ENCODE assay signal across 25 cellular contexts in genomic region chr4:182465979-182466378, GRCh38.
A peak's percentile ranks its signal among the peaks of the same experiment; 100 is the strongest.
DNase-seq lines count a peak whose midpoint lies in the region; ATAC-seq, FAIRE-seq and TF ChIP-seq lines count a peak whose summit lies in the region.
"Had no signal": no experiment of that assay in that cellular context is flagged by ENCODE, and none has a peak within 500 bp of the region (broad histone marks: within the 10 kb centered on the region; RNA-seq: fewer than 3 reads in every experiment).

No MANE protein-coding gene starts in this region.

- 96% methylated on average over 1 of the region's 1 CpG; no CpG with 5 or more reads in 1 of the 2 experiments for WGBS in H1 (ENCODE audit: extremely low coverage in 1 of 2, insufficient coverage in 1 of 2, insufficient read length in 1 of 2, insufficient replicate concordance in 2 of 2, low coverage in 1 of 2, low lambda C conversion rate in 2 of 2, missing lambda C conversion rate in 1 of 2), 2 experiments

- no peak overlapping the region for H2AK5ac ChIP-seq in H1 (ENCODE audit: low read depth, low read length)

- no peaks in the 10 kb centered on the region for H3K27me3 ChIP-seq in H1 (replicated peaks in 1 of 4; ENCODE audit: control insufficient read depth in 3 of 4, extremely low read depth in 1 of 4, insufficient read depth in 3 of 4, low read length in 3 of 4)
- H3K27me3 ChIP-seq: BE2C, BLaER1 had no signal

- no peak overlapping the region for H4K5ac ChIP-seq in H1 (ENCODE audit: insufficient read length, low read depth, low read length)

- H3K23me2 ChIP-seq in H1 (ENCODE audit: low read depth, low read length) = no peaks in the 10 kb centered on the region

- H3K23ac ChIP-seq in H1 (ENCODE audit: insufficient read length) = no peak overlapping the region

- intact Hi-C loops in left cardiac atrium (cut with DNase I) = no loop called here

- H3K79me1 ChIP-seq in H1 (ENCODE audit: low read depth, low read length) = no peaks in the 10 kb centered on the region; the same call in 1 of the 2 replicates

- TF ChIP-seq POLR2A in H1 (IDR thresholded peaks at IDR 0.05; ENCODE audit: control extremely low read depth in 1 of 2, low read depth in 2 of 2, low read length in 2 of 2) = no peak

- H3K14ac ChIP-seq in H1 (ENCODE audit: insufficient read length) = no peak overlapping the region

- CTCF ChIA-PET in HEK293 (lab: Yijun Ruan, JAX) = no interaction called here
- CTCF ChIA-PET in HEK293T (lab: Yijun Ruan, JAX) = no interaction called here
- CTCF ChIA-PET in H1 (lab: Charles Lee; ENCODE audit: partially characterized antibody) = interaction anchor here (1.7 kb wide), 1 partner anchor 10 kb away, joined by 9 read pairs; no protein-coding TSS in a partner anchor

- no peak for ATAC-seq in left cardiac atrium
- ATAC-seq: GM12878 had no signal

- no peak overlapping the region for H3K9ac ChIP-seq in H1 (replicated peaks in 1 of 4; ENCODE audit: extremely low read depth in 1 of 4, low read depth in 3 of 4, low read length in 3 of 4)
- H3K9ac ChIP-seq: BLaER1 had no signal

- FAIRE-seq in H1 (lab: Jason Lieb, UNC) = no peak
- FAIRE-seq: GM12878, GM12892, GM18507 had no signal

- H2BK120ac ChIP-seq in H1 (replicated peaks; ENCODE audit: low read depth, low read length) = no peak overlapping the region

- no peak overlapping the region for H2BK5ac ChIP-seq in H1 (ENCODE audit: low read depth, low read length)

- H3K4ac ChIP-seq in H1 (replicated peaks; ENCODE audit: insufficient read length, low read depth, low read length) = no peak overlapping the region

- no peak overlapping the region for H2BK20ac ChIP-seq in H1 (ENCODE audit: low read length)

- H3K4me1 ChIP-seq in HEK293 (ENCODE audit: control insufficient read depth, insufficient read depth, low read length) = no peaks in the 10 kb centered on the region; the same call in 1 of the 2 replicates
- peaks cover 0 to 2% (median under 1%) of the 10 kb centered on the region in 4 experiments; a peak in 2 of 7 replicates for H3K4me1 ChIP-seq in H1 (replicated peaks in 1 of 4; ENCODE audit: control insufficient read depth in 3 of 4, insufficient read depth in 4 of 4, low read length in 3 of 4)
- H3K4me1 ChIP-seq: BE2C, BLaER1 had no signal

- H4K20me1 ChIP-seq in H1 (replicated peaks in 1 of 2; ENCODE audit: control insufficient read depth in 1 of 2, insufficient read depth in 2 of 2, low read length in 2 of 2) = no peaks in the 10 kb centered on the region
- H4K20me1 ChIP-seq: BLaER1 had no signal

- TF ChIP-seq CTCF in HEK293 (tag by site-specific recombination; IDR thresholded peaks at IDR 0.05) (no peak), H1 (IDR thresholded peaks at IDR 0.05; ENCODE audit: control extremely low read depth in 1 of 3, insufficient read depth in 1 of 3, low read depth in 1 of 3, low read length in 3 of 3) (no peak)

- H2BK12ac ChIP-seq in H1 (ENCODE audit: low read depth, low read length) = no peak overlapping the region

- DNase-seq in HEK293T (ENCODE audit: extremely low spot score) (no peak), H1 (ENCODE audit: low read depth in 1 of 2, low spot score in 2 of 2) (no peak), caudate nucleus (lab: John Stamatoyannopoulos, UW) (no peak), left cardiac atrium (no peak)
- DNase-seq in activated CD4-positive, alpha-beta T cell treated with anti-CD3 and anti-CD28 coated beads, Interleukin-2, amount 50 U/mL, for 4 hours = no peak
- DNase-seq: 8988T; ACHN; BE2C; C1 segment of cervical spinal cord; CD4-positive, alpha-beta memory T cell; CD4-positive, CD25-positive, alpha-beta regulatory T cell; CD8-positive, alpha-beta memory T cell; COR-L47; DMS 273 treated with DMSO at 0.1 percent for 48 hours; DMS153; DMS53; DMS79; DND-41; EL; GDM1 had no signal

- POLR2A ChIA-PET in HEK293 (lab: Yijun Ruan, JAX) = interaction anchor here (0.7 kb wide), 1 partner anchor 24 kb away, joined by 4 read pairs; no protein-coding TSS in a partner anchor
- POLR2A ChIA-PET in HEK293T (lab: Yijun Ruan, JAX) = no interaction called here
- POLR2A ChIA-PET in H1 (lab: Charles Lee; ENCODE audit: partially characterized antibody) = interaction anchor here (1.4 kb wide), 1 partner anchor 16 kb away, joined by 3 read pairs; no protein-coding TSS in a partner anchor

- H2AFZ ChIP-seq in H1 (ENCODE audit: low read length) = no peak overlapping the region

- no peak overlapping the region for H3K56ac ChIP-seq in H1 (replicated peaks; ENCODE audit: insufficient read length, low read depth, low read length)

- H3K9me3 ChIP-seq in HEK293 (ENCODE audit: control insufficient read depth, insufficient read depth, low read depth, low read length) = no peaks in the 10 kb centered on the region
- H3K9me3 ChIP-seq in H1 (ENCODE audit: insufficient read depth in 2 of 2, low read depth in 1 of 2, low read length in 1 of 2) = no peaks in the 10 kb centered on the region
- H3K9me3 ChIP-seq: BE2C, BLaER1 had no signal

- H3K4me2 ChIP-seq in H1 (ENCODE audit: insufficient read depth in 1 of 2, low read depth in 2 of 2, low read length in 2 of 2) = no peak overlapping the region
- H3K4me2 ChIP-seq: BLaER1 had no signal

- H3K4me3 ChIP-seq in HEK293 (ENCODE audit: low read depth, low read length) (no peak overlapping the region), H1 (ENCODE audit: extremely low read depth in 1 of 4, insufficient read depth in 2 of 4, low read depth in 3 of 4, low read length in 4 of 4) (no peak overlapping the region)
- H3K4me3 ChIP-seq: BLaER1, GM12878 had no signal

- no peak overlapping the region for H4K8ac ChIP-seq in H1 (ENCODE audit: extremely low read depth, insufficient read depth, low read length)

- TF ChIP-seq RAD21 in H1 (IDR thresholded peaks at IDR 0.05 in 1 of 2, conservative IDR thresholded peaks at IDR 0.05 in 1 of 2; ENCODE audit: low read depth in 2 of 2, low read length in 2 of 2) = no peak

- no peak overlapping the region for H4K91ac ChIP-seq in H1 (replicated peaks; ENCODE audit: insufficient read length, low read length)

- H3K27ac ChIP-seq in HEK293 (ENCODE audit: extremely low read depth, low read depth, low read length) (no peak overlapping the region), H1 (ENCODE audit: low read depth, low read length) (no peak overlapping the region), caudate nucleus (ENCODE audit: low read depth, low read length) (no peak overlapping the region)
- H3K27ac ChIP-seq: BLaER1 had no signal

- H2BK15ac ChIP-seq in H1 (ENCODE audit: low read length) = no peak overlapping the region

- no peak for TF ChIP-seq EP300 in H1 (IDR thresholded peaks at IDR 0.05; ENCODE audit: borderline replicate concordance in 1 of 2, low read depth in 2 of 2, low read length in 2 of 2)

- peak overlapping the region; percentile 48; the same call in 1 of the 2 replicates for H3K18ac ChIP-seq in H1 (ENCODE audit: extremely low read depth, low read length)

- H3K36me3 ChIP-seq in HEK293 (ENCODE audit: control insufficient read depth in 2 of 2, insufficient read depth in 1 of 2, low read length in 2 of 2) (no peaks in the 10 kb centered on the region), H1 (ENCODE audit: control insufficient read depth in 2 of 4, insufficient read depth in 4 of 4, low read length in 3 of 4) (no peaks in the 10 kb centered on the region)
- H3K36me3 ChIP-seq: BE2C, BLaER1 had no signal

- H3K79me2 ChIP-seq in H1 (ENCODE audit: control insufficient read depth in 1 of 2, insufficient read depth in 2 of 2, low read length in 2 of 2) = peaks cover 1 to 69% of the 10 kb centered on the region in 2 experiments; a peak in 3 of 4 replicates

TF ChIP-seq in HEK293, 187 proteins besides CTCF, POLR2A, EP300 and RAD21 (continues in another document):
- TF ChIP-seq ZNF302 (tag by site-specific recombination; IDR thresholded peaks at IDR 0.05; ENCODE audit: low read depth) = no peak

TF ChIP-seq in HEK293T, 16 proteins besides CTCF, POLR2A, EP300 and RAD21:
- TF ChIP-seq LEF1 (IDR thresholded peaks at IDR 0.05; ENCODE audit: borderline replicate concordance) (no peak), PKNOX1 (IDR thresholded peaks at IDR 0.05) (peak; percentile 58; the same call in 1 of the 2 replicates)

TF ChIP-seq in H1, 55 proteins besides CTCF, POLR2A, EP300 and RAD21:
- no peak for TF ChIP-seq MAX (IDR thresholded peaks at IDR 0.05)
- no peak for TF ChIP-seq KDM4A (IDR thresholded peaks at IDR 0.05; ENCODE audit: low read depth, low read length, severe bottlenecking)
TF ChIP-seq in H1: peak in this region for 0.
